ENCODE assay signal across 23 cellular contexts in the genomic region with DNA sequence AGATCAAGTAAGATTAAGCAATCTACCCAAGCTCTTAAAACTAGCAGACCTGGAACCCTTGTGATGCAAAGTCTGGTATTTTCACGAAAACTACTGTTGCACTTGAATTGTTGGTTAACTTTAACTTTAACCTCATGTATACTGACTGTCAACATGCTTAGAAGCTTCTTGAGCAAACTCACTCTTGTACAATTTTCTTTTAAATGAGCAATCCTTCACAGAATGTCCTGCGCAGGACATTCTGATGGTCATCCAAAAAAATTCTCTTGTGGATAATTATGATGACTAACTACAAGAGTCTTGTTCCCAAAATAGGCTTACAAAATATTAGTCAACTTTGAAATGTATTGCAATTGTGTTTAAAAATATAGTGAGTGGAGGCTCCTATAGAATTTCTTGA. TPM values are rescaled to one million over a fixed set of nuclear protein-coding genes. Genes with fewer than 3 reads are reported as not detected.
A peak's percentile ranks its signal among the peaks of the same experiment; 100 is the strongest.
DNase-seq lines count a peak whose midpoint lies in the region; ATAC-seq and TF ChIP-seq lines count a peak whose summit lies in the region.
"Had no signal": no experiment of that assay in that cellular context is flagged by ENCODE, and none has a peak within 500 bp of the region (broad histone marks: within the 10 kb centered on the region; RNA-seq: fewer than 3 reads in every experiment).

No MANE protein-coding gene starts in this region.

- H3K27ac ChIP-seq in heart left ventricle (peak overlapping the region in 2 of 12 donors; percentile 23), hepatocyte (no peak overlapping the region), esophagus squamous epithelium (no peak overlapping the region)
- H3K27ac ChIP-seq in naive thymus-derived CD4-positive, alpha-beta T cell (ENCODE audit: low read depth, low read length), result no peak overlapping the region
- H3K27ac ChIP-seq: C4-2B, transverse colon had no signal

- no peaks in the 10 kb centered on the region for H3K36me3 Mint-ChIP-seq in naive thymus-derived CD4-positive, alpha-beta T cell
- H3K36me3 Mint-ChIP-seq: activated naive CD4-positive, alpha-beta T cell treated with anti-CD3 and anti-CD28 coated beads, Interleukin-2, amount 50 U/mL, for 24 hours; natural killer cell treated with Interleukin-12 subunit alpha and Interleukin-12 subunit beta and Interleukin-15 and Interleukin-18, amount 100 ng/mL, for 72 hours; stimulated activated naive B cell treated with anti-CD40 and anti-IgM and Interleukin-4, amounts not matched to agents 10 μg/mL and 1 μg/mL and 100 μg/mL, for 72 hours had no signal

- intact Hi-C loops in heart left ventricle (cut with DNase I) (loop anchor here in 3 of 10 donors (5.0 to 10.0 kb wide), 3 partner anchors 37 to 53 kb away; a partner anchor contains a TSS), esophagus squamous epithelium (cut with DNase I) (no loop called here)
- intact Hi-C loops in naive thymus-derived CD4-positive, alpha-beta T cell (cut with micrococcal nuclease), result no loop called here

- no peak overlapping the region for H3K4me3 ChIP-seq in astrocyte of the spinal cord (ENCODE audit: low read depth, low read length)
- no peak overlapping the region for H3K4me3 ChIP-seq in heart left ventricle
- H3K4me3 ChIP-seq in hepatocyte, result no peak overlapping the region
- H3K4me3 ChIP-seq in esophagus squamous epithelium, result no peak overlapping the region
- H3K4me3 ChIP-seq in naive thymus-derived CD4-positive, alpha-beta T cell (ENCODE audit: low read length), result no peak overlapping the region
- H3K4me3 ChIP-seq: transverse colon had no signal

- no peak overlapping the region for H3K4me2 ChIP-seq in hepatocyte

- ATAC-seq in heart left ventricle, result peak; percentile 19 to 69 (median 48)
- ATAC-seq in naive thymus-derived CD4-positive, alpha-beta T cell, result no peak
- ATAC-seq: natural killer cell treated with Interleukin-12 subunit alpha and Interleukin-12 subunit beta and Interleukin-15 and Interleukin-18, amount 100 ng/mL, for 72 hours; SK-N-SH treated with all-trans-retinoic acid at 6 μM for 48 hours; stimulated activated naive B cell treated with anti-CD40 and anti-IgM and Interleukin-4, amounts not matched to agents 10 μg/mL and 1 μg/mL and 100 μg/mL, for 72 hours had no signal

- H3K79me2 ChIP-seq in hepatocyte, result no peaks in the 10 kb centered on the region

- no peak overlapping the region for H3K27ac Mint-ChIP-seq in naive thymus-derived CD4-positive, alpha-beta T cell
- H3K27ac Mint-ChIP-seq: activated naive CD4-positive, alpha-beta T cell treated with anti-CD3 and anti-CD28 coated beads, Interleukin-2, amount 50 U/mL, for 24 hours; natural killer cell treated with Interleukin-12 subunit alpha and Interleukin-12 subunit beta and Interleukin-15 and Interleukin-18, amount 100 ng/mL, for 72 hours; stimulated activated naive B cell treated with anti-CD40 and anti-IgM and Interleukin-4, amounts not matched to agents 10 μg/mL and 1 μg/mL and 100 μg/mL, for 72 hours had no signal

- no peak overlapping the region for H3K4me3 Mint-ChIP-seq in naive thymus-derived CD4-positive, alpha-beta T cell
- H3K4me3 Mint-ChIP-seq: activated naive CD4-positive, alpha-beta T cell treated with anti-CD3 and anti-CD28 coated beads, Interleukin-2, amount 50 U/mL, for 24 hours; central memory CD8-positive, alpha-beta T cell; natural killer cell treated with Interleukin-12 subunit alpha and Interleukin-12 subunit beta and Interleukin-15 and Interleukin-18, amount 100 ng/mL, for 72 hours; stimulated activated naive B cell treated with anti-CD40 and anti-IgM and Interleukin-4, amounts not matched to agents 10 μg/mL and 1 μg/mL and 100 μg/mL, for 72 hours had no signal

- TF ChIP-seq POLR2A in heart left ventricle (IDR thresholded peaks at IDR 0.05) (no peak), esophagus squamous epithelium (IDR thresholded peaks at IDR 0.05) (no peak)

- TF ChIP-seq CTCF in astrocyte of the spinal cord (IDR thresholded peaks at IDR 0.05; ENCODE audit: low read depth, low read length), result no peak
- TF ChIP-seq CTCF in heart left ventricle (IDR thresholded peaks at IDR 0.05), result no peak
- no peak for TF ChIP-seq CTCF in hepatocyte (IDR thresholded peaks at IDR 0.05; ENCODE audit: poor library complexity)
- TF ChIP-seq CTCF in esophagus squamous epithelium (IDR thresholded peaks at IDR 0.05), result no peak

- no peaks in the 10 kb centered on the region for H3K27me3 Mint-ChIP-seq in naive thymus-derived CD4-positive, alpha-beta T cell
- H3K27me3 Mint-ChIP-seq: activated naive CD4-positive, alpha-beta T cell treated with anti-CD3 and anti-CD28 coated beads, Interleukin-2, amount 50 U/mL, for 24 hours; central memory CD8-positive, alpha-beta T cell; natural killer cell treated with Interleukin-12 subunit alpha and Interleukin-12 subunit beta and Interleukin-15 and Interleukin-18, amount 100 ng/mL, for 72 hours; stimulated activated naive B cell treated with anti-CD40 and anti-IgM and Interleukin-4, amounts not matched to agents 10 μg/mL and 1 μg/mL and 100 μg/mL, for 72 hours had no signal

- H4K20me1 ChIP-seq in hepatocyte (ENCODE audit: insufficient read depth, poor library complexity, severe bottlenecking), result no peaks in the 10 kb centered on the region

- POLR2A ChIA-PET in naive thymus-derived CD4-positive, alpha-beta T cell (lab: Charles Lee), result no interaction called here

- peaks cover 0 to 19% (median 0%) of the 10 kb centered on the region in 12 donors for H3K4me1 ChIP-seq in heart left ventricle
- no peaks in the 10 kb centered on the region for H3K4me1 ChIP-seq in hepatocyte (ENCODE audit: insufficient read depth)
- H3K4me1 ChIP-seq in esophagus squamous epithelium, result no peaks in the 10 kb centered on the region
- H3K4me1 ChIP-seq in naive thymus-derived CD4-positive, alpha-beta T cell (ENCODE audit: control insufficient read depth in 2 of 2, insufficient read depth in 2 of 2, low read length in 2 of 2), result no peaks in the 10 kb centered on the region
- H3K4me1 ChIP-seq: transverse colon had no signal

- H3K9me3 ChIP-seq in heart left ventricle, result no peaks in the 10 kb centered on the region
- no peaks in the 10 kb centered on the region for H3K9me3 ChIP-seq in hepatocyte (ENCODE audit: low read depth)
- no peaks in the 10 kb centered on the region for H3K9me3 ChIP-seq in esophagus squamous epithelium
- no peaks in the 10 kb centered on the region for H3K9me3 ChIP-seq in naive thymus-derived CD4-positive, alpha-beta T cell (ENCODE audit: control insufficient read depth in 2 of 3, low read length in 3 of 3)
- H3K9me3 ChIP-seq: transverse colon had no signal

- WGBS in heart left ventricle, 4 donors, result 41 to 63% (median 57%) methylated on average over 2 of the region's 2 CpGs
- 92% methylated on average over 2 of the region's 2 CpGs for WGBS in hepatocyte (ENCODE audit: low lambda C conversion rate, missing lambda C conversion rate)
- WGBS in esophagus squamous epithelium, 2 donors, result 79 to 80% methylated on average over 2 of the region's 2 CpGs

- no peaks in the 10 kb centered on the region for H3K4me1 Mint-ChIP-seq in naive thymus-derived CD4-positive, alpha-beta T cell
- H3K4me1 Mint-ChIP-seq: activated naive CD4-positive, alpha-beta T cell treated with anti-CD3 and anti-CD28 coated beads, Interleukin-2, amount 50 U/mL, for 24 hours; central memory CD8-positive, alpha-beta T cell; stimulated activated naive B cell treated with anti-CD40 and anti-IgM and Interleukin-4, amounts not matched to agents 10 μg/mL and 1 μg/mL and 100 μg/mL, for 72 hours had no signal

- peaks cover 0 to 8% (median 0%) of the 10 kb centered on the region in 11 donors for H3K9me3 Mint-ChIP-seq in naive thymus-derived CD4-positive, alpha-beta T cell
- H3K9me3 Mint-ChIP-seq: activated naive CD4-positive, alpha-beta T cell treated with anti-CD3 and anti-CD28 coated beads, Interleukin-2, amount 50 U/mL, for 24 hours had no signal

- in situ Hi-C loops in astrocyte of the spinal cord (cut with HindIII; ENCODE audit: low sequenced_read_pairs), result no loop called here

- H2AFZ ChIP-seq in hepatocyte, result no peak overlapping the region

- CTCF ChIA-PET in naive thymus-derived CD4-positive, alpha-beta T cell (lab: Charles Lee), result no interaction called here

- no peaks in the 10 kb centered on the region for H3K9me2 ChIP-seq in hepatocyte (replicated peaks; ENCODE audit: insufficient read depth)

- no peaks in the 10 kb centered on the region for H3K27me3 ChIP-seq in heart left ventricle
- no peaks in the 10 kb centered on the region for H3K27me3 ChIP-seq in hepatocyte
- no peaks in the 10 kb centered on the region for H3K27me3 ChIP-seq in esophagus squamous epithelium
- no peaks in the 10 kb centered on the region for H3K27me3 ChIP-seq in naive thymus-derived CD4-positive, alpha-beta T cell (ENCODE audit: control insufficient read depth in 2 of 2, insufficient read depth in 2 of 2, low read length in 2 of 2)
- H3K27me3 ChIP-seq: transverse colon had no signal

- DNase-seq in HCEC 1CT, result peak; percentile 81
- DNase-seq in astrocyte of the spinal cord (ENCODE audit: low read depth, low spot score), result peak; percentile 53
- DNase-seq in heart left ventricle, result no peak
- DNase-seq in smooth muscle cell of the brain vasculature (ENCODE audit: low read depth, low spot score), result peak; percentile 7
- DNase-seq in hepatocyte (ENCODE audit: low spot score), result no peak
- DNase-seq in stimulated activated CD4-positive, alpha-beta T cell treated with anti-CD3 and anti-CD28 coated beads, Interleukin-4, amount 100 ng/mL, for 1 hour, result no peak
- DNase-seq in esophagus squamous epithelium (lab: John Stamatoyannopoulos, UW), result no peak
- no peak for DNase-seq in naive thymus-derived CD4-positive, alpha-beta T cell
- DNase-seq: activated CD4-positive, alpha-beta T cell treated with anti-CD3 and anti-CD28 coated beads, Interleukin-2, amount 50 U/mL, for 1 hour; activated T-cell treated with anti-CD3 and anti-CD28 coated beads for 4 hours; DMS153; GOT3; Karpas-422; NCI-H1436; NCI-H2171; NCI-H774; stimulated activated naive B cell treated with anti-CD40 and anti-IgM and Interleukin-4, amounts not matched to agents 10 μg/mL and 1 μg/mL and 100 μg/mL, for 72 hours; transverse colon had no signal

- H3K36me3 ChIP-seq in heart left ventricle, result no peaks in the 10 kb centered on the region
- H3K36me3 ChIP-seq in hepatocyte (replicated peaks; ENCODE audit: insufficient read depth, low read depth), result no peaks in the 10 kb centered on the region
- H3K36me3 ChIP-seq in esophagus squamous epithelium, result no peaks in the 10 kb centered on the region
- H3K36me3 ChIP-seq in naive thymus-derived CD4-positive, alpha-beta T cell (ENCODE audit: control insufficient read depth in 2 of 3, insufficient read depth in 3 of 3, low read length in 3 of 3), result no peaks in the 10 kb centered on the region
- H3K36me3 ChIP-seq: transverse colon had no signal

RNA-seq across cellular contexts. Expression of a gene that starts 54.0 kb away (rescaled TPM):
- total RNA-seq in heart left ventricle (100 to 1,000 TPM; 129 to 295 (median 214) TPM), hepatocyte (52.0 and 61.6 TPM in 2 replicates), esophagus squamous epithelium (1 to 10 TPM in 2 of 4 donors, under 1 TPM in 2; 0.30 to 5.5 (median 3.1) TPM)
- polyA plus RNA-seq in heart left ventricle (10 to 100 TPM; 44.5 to 46.7 TPM), hepatocyte (11.1 and 12.8 TPM in 2 replicates)
- total RNA-seq in naive thymus-derived CD4-positive, alpha-beta T cell, result under 1 TPM in 1 of 5 experiments, not detected in 4; 0.42 TPM
- polyA plus RNA-seq in naive thymus-derived CD4-positive, alpha-beta T cell, result not detected
- total RNA-seq: natural killer cell treated with Interleukin-12 subunit alpha and Interleukin-12 subunit beta and Interleukin-15 and Interleukin-18, amount 100 ng/mL, for 72 hours had no signal

Comparison
In these comparisons a context has a peak if more than half of its experiments do, and no peak if none do; other contexts are left out.
1. DNase-seq: peak in HCEC 1CT (single experiment), astrocyte of the spinal cord (single experiment) and smooth muscle cell of the brain vasculature (single experiment); none in heart left ventricle (0 of 5), hepatocyte (single experiment), stimulated activated CD4-positive, alpha-beta T cell treated with anti-CD3 and anti-CD28 coated beads, Interleukin-4, amount 100 ng/mL, for 1 hour (single experiment), esophagus squamous epithelium (single experiment) and naive thymus-derived CD4-positive, alpha-beta T cell (0 of 9).